14 cellular contexts compared by ENCODE assay signal in the genomic region with DNA sequence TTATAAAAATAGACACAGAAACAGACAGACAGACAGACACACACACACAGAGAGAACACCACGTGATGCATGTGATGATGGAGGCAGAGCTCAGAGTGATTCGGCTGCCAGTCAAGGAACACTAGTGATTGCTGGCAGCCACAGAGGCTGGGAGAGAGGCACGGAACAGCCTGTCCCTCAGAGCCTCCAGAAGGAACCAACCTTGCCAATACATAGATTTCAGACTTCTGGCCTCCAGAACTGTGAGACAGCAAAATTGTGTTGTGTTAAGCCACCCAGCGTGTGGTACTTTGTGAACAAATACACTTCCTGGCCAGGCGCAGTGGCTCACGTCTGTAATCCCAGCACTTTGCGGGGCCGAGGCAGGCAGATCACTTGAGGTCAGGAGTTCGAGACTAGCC. TPM values are rescaled to one million over a fixed set of nuclear protein-coding genes. Genes with fewer than 3 reads are reported as not detected.
DNase-seq lines count a peak whose midpoint lies in the region; ATAC-seq and TF ChIP-seq lines count a peak whose summit lies in the region.
"Had no signal": no experiment of that assay in that cellular context is flagged by ENCODE, and none has a peak within 500 bp of the region (broad histone marks: within the 10 kb centered on the region; RNA-seq: fewer than 3 reads in every experiment).

No MANE protein-coding gene starts in this region.

- H3K4me3 Mint-ChIP-seq in natural killer cell treated with Interleukin-12 subunit alpha and Interleukin-12 subunit beta and Interleukin-15 and Interleukin-18, amount 100 ng/mL, for 72 hours: no peak overlapping the region
- H3K4me3 Mint-ChIP-seq: activated CD4-positive, alpha-beta T cell treated with anti-CD3 and anti-CD28 coated beads for 36 hours had no signal

- peak overlapping the region; percentile 79 to 84 for H3K27ac ChIP-seq in ascending aorta
- H3K27ac ChIP-seq in right cardiac atrium (ENCODE audit: low read length): peak overlapping the region; percentile 70
- peak overlapping the region; percentile 47 to 49 for H3K27ac ChIP-seq in prostate gland
- H3K27ac ChIP-seq in foreskin keratinocyte: no peak overlapping the region
- H3K27ac ChIP-seq: cardiac muscle cell, thyroid gland had no signal

- H3K9me3 ChIP-seq in ascending aorta (no peaks in the 10 kb centered on the region), right cardiac atrium (ENCODE audit: control insufficient read depth, low read length) (no peaks in the 10 kb centered on the region), prostate gland (no peaks in the 10 kb centered on the region)
- H3K9me3 ChIP-seq: thyroid gland had no signal

- H3K27me3 ChIP-seq in ascending aorta (no peaks in the 10 kb centered on the region), right cardiac atrium (ENCODE audit: control insufficient read depth, insufficient read depth) (no peaks in the 10 kb centered on the region), prostate gland (replicated peaks; ENCODE audit: insufficient read depth) (no peaks in the 10 kb centered on the region), foreskin keratinocyte (no peaks in the 10 kb centered on the region)
- H3K27me3 ChIP-seq: cardiac muscle cell, thyroid gland had no signal

- H3K27me3 Mint-ChIP-seq in natural killer cell treated with Interleukin-12 subunit alpha and Interleukin-12 subunit beta and Interleukin-15 and Interleukin-18, amount 100 ng/mL, for 72 hours: peaks cover 9 to 10% of the 10 kb centered on the region in 2 donors

- TF ChIP-seq CTCF in AG10803 (conservative IDR thresholded peaks at IDR 0.05; ENCODE audit: low read length) (no peak), ascending aorta (IDR thresholded peaks at IDR 0.05) (no peak), prostate gland (IDR thresholded peaks at IDR 0.05) (no peak), foreskin keratinocyte (conservative IDR thresholded peaks at IDR 0.05) (no peak)

- no peak overlapping the region for H3K4me3 ChIP-seq in AG10803 (ENCODE audit: low read length)
- H3K4me3 ChIP-seq in ascending aorta: no peak overlapping the region
- H3K4me3 ChIP-seq in right cardiac atrium (ENCODE audit: low read length): no peak overlapping the region
- H3K4me3 ChIP-seq in prostate gland: no peak overlapping the region
- H3K4me3 ChIP-seq: cardiac muscle cell, skin epidermis, thyroid gland had no signal

- WGBS in right cardiac atrium: 52% methylated on average over 9 of the region's 9 CpGs
- 36% methylated on average over 9 of the region's 9 CpGs for WGBS in prostate gland

- ATAC-seq in right cardiac atrium: peak; percentile 86 to 91
- no peak for ATAC-seq in esophagus mucosa
- ATAC-seq in natural killer cell treated with Interleukin-12 subunit alpha and Interleukin-12 subunit beta and Interleukin-15 and Interleukin-18, amount 100 ng/mL, for 72 hours: no peak
- no peak for ATAC-seq in foreskin keratinocyte
- ATAC-seq: activated CD4-positive, alpha-beta T cell treated with anti-CD3 and anti-CD28 coated beads for 36 hours had no signal

- in situ Hi-C loops in KBM-7 (cut with MboI; ENCODE audit: low pct_unique_long_range_greater_than_20kb, low sequenced_read_pairs): no loop called here

- no peak overlapping the region for H3K27ac Mint-ChIP-seq in natural killer cell treated with Interleukin-12 subunit alpha and Interleukin-12 subunit beta and Interleukin-15 and Interleukin-18, amount 100 ng/mL, for 72 hours
- H3K27ac Mint-ChIP-seq: activated CD4-positive, alpha-beta T cell treated with anti-CD3 and anti-CD28 coated beads for 36 hours had no signal

- TF ChIP-seq POLR2A in prostate gland (IDR thresholded peaks at IDR 0.05): no peak

- intact Hi-C loops in ascending aorta (cut with DNase I): no loop called here
- intact Hi-C loops in right cardiac atrium (cut with DNase I): no loop called here
- intact Hi-C loops in prostate gland (cut with DNase I): no loop called here

- H3K4me1 ChIP-seq in ascending aorta (peaks cover 10 to 23% of the 10 kb centered on the region in 2 donors), right cardiac atrium (ENCODE audit: control insufficient read depth, insufficient read depth, low read length) (peaks cover 2% of the 10 kb centered on the region), prostate gland (replicated peaks) (no peaks in the 10 kb centered on the region), foreskin keratinocyte (peaks cover 12% of the 10 kb centered on the region)

- no peaks in the 10 kb centered on the region for H3K36me3 Mint-ChIP-seq in natural killer cell treated with Interleukin-12 subunit alpha and Interleukin-12 subunit beta and Interleukin-15 and Interleukin-18, amount 100 ng/mL, for 72 hours

- H3K36me3 ChIP-seq in ascending aorta (no peaks in the 10 kb centered on the region), prostate gland (no peaks in the 10 kb centered on the region)
- H3K36me3 ChIP-seq: cardiac muscle cell, thyroid gland had no signal

- H3K4me1 Mint-ChIP-seq in natural killer cell treated with Interleukin-12 subunit alpha and Interleukin-12 subunit beta and Interleukin-15 and Interleukin-18, amount 100 ng/mL, for 72 hours (ENCODE audit: low read depth in 2 of 2): no peaks in the 10 kb centered on the region

- DNase-seq in AG10803 (ENCODE audit: low read depth) (peak; percentile 10), ascending aorta (ENCODE audit: low spot score in 2 of 2) (peak; percentile 76 to 92), right cardiac atrium (peak; percentile 69 to 80 (median 73)), prostate gland (ENCODE audit: low spot score) (peak; percentile 33), KBM-7 (no peak), foreskin keratinocyte (no peak)
- DNase-seq in natural killer cell treated with Interleukin-12 subunit alpha and Interleukin-12 subunit beta and Interleukin-15 and Interleukin-18, amount 100 ng/mL, for 72 hours (ENCODE audit: low spot score): no peak
- DNase-seq: activated CD4-positive, alpha-beta T cell treated with anti-CD3 and anti-CD28 coated beads for 36 hours; DMS 273 treated with DMSO at 0.1 percent for 48 hours; NCI-H2171 treated with DMSO at 0.1 percent for 48 hours had no signal

- no peaks in the 10 kb centered on the region for H3K9me3 Mint-ChIP-seq in natural killer cell treated with Interleukin-12 subunit alpha and Interleukin-12 subunit beta and Interleukin-15 and Interleukin-18, amount 100 ng/mL, for 72 hours

RNA-seq across cellular contexts. Expression of gene PARD6B, which starts 9.5 kb away (rescaled TPM):
- total RNA-seq in ascending aorta: 1.2 TPM
- 1 to 10 TPM; 2.5 to 5.2 (median 3.5) TPM for total RNA-seq in right cardiac atrium
- 0.93 TPM for polyA plus RNA-seq in right cardiac atrium
- total RNA-seq in prostate gland: 10 to 100 TPM in 1 of 2 donors, 1 to 10 TPM in 1; 8.3 to 14.4 TPM
- total RNA-seq in esophagus mucosa: 6.5 TPM
- 1 to 10 TPM; 3.8 to 4.1 TPM for total RNA-seq in natural killer cell treated with Interleukin-12 subunit alpha and Interleukin-12 subunit beta and Interleukin-15 and Interleukin-18, amount 100 ng/mL, for 72 hours
- total RNA-seq in foreskin keratinocyte: 4.3 and 5.2 TPM in 2 replicates
- 1.0 and 1.1 TPM in 2 replicates for polyA plus RNA-seq in foreskin keratinocyte

RNA-seq across cellular contexts. Expression of gene RIPOR3, which starts 30.5 kb away (rescaled TPM):
- total RNA-seq in ascending aorta (15.1 TPM), right cardiac atrium (1 to 10 TPM; 2.1 to 6.9 (median 2.9) TPM), prostate gland (10 to 100 TPM in 1 of 2 donors, under 1 TPM in 1; 0.55 to 11.3 TPM), esophagus mucosa (1.2 TPM), foreskin keratinocyte (0.07 TPM in 2 replicates)
- polyA plus RNA-seq in right cardiac atrium (12.9 TPM), foreskin keratinocyte (0.06 TPM in 2 replicates)
- not detected for total RNA-seq in natural killer cell treated with Interleukin-12 subunit alpha and Interleukin-12 subunit beta and Interleukin-15 and Interleukin-18, amount 100 ng/mL, for 72 hours
- total RNA-seq: activated CD4-positive, alpha-beta T cell treated with anti-CD3 and anti-CD28 coated beads for 36 hours had no signal

Comparison
In these comparisons a context has a peak if more than half of its experiments do, and no peak if none do; other contexts are left out.
1. DNase-seq: peak in AG10803 (single experiment), ascending aorta (2 of 2), right cardiac atrium (3 of 3) and prostate gland (single experiment); none in KBM-7 (single experiment), natural killer cell treated with Interleukin-12 subunit alpha and Interleukin-12 subunit beta and Interleukin-15 and Interleukin-18, amount 100 ng/mL, for 72 hours (single experiment) and foreskin keratinocyte (0 of 2).
2. ATAC-seq: peak in right cardiac atrium (2 of 2); none in esophagus mucosa (single experiment), natural killer cell treated with Interleukin-12 subunit alpha and Interleukin-12 subunit beta and Interleukin-15 and Interleukin-18, amount 100 ng/mL, for 72 hours (0 of 2) and foreskin keratinocyte (single experiment).